ENCODE assay signal across 8 cellular contexts in genomic region chr19:4970558-4971423, GRCh38. TPM values are rescaled to one million over a fixed set of nuclear protein-coding genes. Genes with fewer than 3 reads are reported as not detected.
DNase-seq lines count a peak whose midpoint lies in the region; ATAC-seq and TF ChIP-seq lines count a peak whose summit lies in the region.

No MANE protein-coding gene starts in this region.

- H3K4me1 ChIP-seq in heart left ventricle, result peaks cover 0 to 64% (median 45%) of the 10 kb centered on the region in 12 donors
- H3K4me1 ChIP-seq in sigmoid colon, result peaks cover 0 to 66% (median 56%) of the 10 kb centered on the region in 4 donors

- CTCF ChIA-PET in activated CD8-positive, alpha-beta memory T cell treated with anti-CD3 and anti-CD28 coated beads, Interleukin-2, amount 10 ng/mL, durations not matched to agents 7 days and 5 days (lab: Charles Lee), result interaction anchor here (0.8 to 3.5 kb wide), 4 partner anchors 31 to 161 kb away, joined by 3 to 17 read pairs (median 6); no protein-coding TSS in a partner anchor

- H3K36me3 ChIP-seq in WERI-Rb-1, result no peaks in the 10 kb centered on the region; the same call in 1 of the 2 replicates
- no peaks in the 10 kb centered on the region for H3K36me3 ChIP-seq in heart left ventricle
- H3K36me3 ChIP-seq in sigmoid colon, result no peaks in the 10 kb centered on the region

- TF ChIP-seq EP300 in sigmoid colon (IDR thresholded peaks at IDR 0.05), result no peak

- H3K9me3 ChIP-seq in WERI-Rb-1 (ENCODE audit: severe bottlenecking) (no peaks in the 10 kb centered on the region), heart left ventricle (no peaks in the 10 kb centered on the region), sigmoid colon (no peaks in the 10 kb centered on the region)

- H3K27ac Mint-ChIP-seq in activated CD8-positive, alpha-beta memory T cell treated with anti-CD3 and anti-CD28 coated beads, Interleukin-2, amount 10 ng/mL, durations not matched to agents 7 days and 5 days, result no peak overlapping the region

- H3K27me3 ChIP-seq in WERI-Rb-1 (ENCODE audit: insufficient read depth, low read depth, severe bottlenecking) (no peaks in the 10 kb centered on the region), heart left ventricle (no peaks in the 10 kb centered on the region), sigmoid colon (no peaks in the 10 kb centered on the region)

- DNase-seq in activated CD8-positive, alpha-beta memory T cell treated with anti-CD3 and anti-CD28 coated beads, Interleukin-2, amount 10 ng/mL, durations not matched to agents 7 days and 5 days, result no peak
- DNase-seq in activated CD8-positive, alpha-beta memory T cell treated with anti-CD3 and anti-CD28 coated beads, Interleukin-2, amount 50 U/mL, for 48 hours, result no peak
- DNase-seq in WERI-Rb-1 (peak; percentile 71), heart left ventricle (peak in 1 of 5 donors; percentile 68), sigmoid colon (peak; percentile 76), germinal center (ENCODE audit: low spot score) (no peak), islet precursor cell (no peak)

- WGBS in heart left ventricle, 4 donors, result 9 to 15% (median 12%) methylated on average over 27 to 31 of the region's 31 CpGs
- 5 to 28% methylated on average over 31 of the region's 31 CpGs for WGBS in sigmoid colon, 2 donors

- peak overlapping the region; percentile 87 for H3K4me3 Mint-ChIP-seq in activated CD8-positive, alpha-beta memory T cell treated with anti-CD3 and anti-CD28 coated beads, Interleukin-2, amount 10 ng/mL, durations not matched to agents 7 days and 5 days

- H3K27me3 Mint-ChIP-seq in activated CD8-positive, alpha-beta memory T cell treated with anti-CD3 and anti-CD28 coated beads, Interleukin-2, amount 10 ng/mL, durations not matched to agents 7 days and 5 days, result no peaks in the 10 kb centered on the region

- TF ChIP-seq POLR2A in heart left ventricle (IDR thresholded peaks at IDR 0.05) (no peak), sigmoid colon (IDR thresholded peaks at IDR 0.05) (no peak)

- peaks cover 4% of the 10 kb centered on the region for H3K36me3 Mint-ChIP-seq in activated CD8-positive, alpha-beta memory T cell treated with anti-CD3 and anti-CD28 coated beads, Interleukin-2, amount 10 ng/mL, durations not matched to agents 7 days and 5 days

- H3K9me3 Mint-ChIP-seq in activated CD8-positive, alpha-beta memory T cell treated with anti-CD3 and anti-CD28 coated beads, Interleukin-2, amount 10 ng/mL, durations not matched to agents 7 days and 5 days (ENCODE audit: low read depth), result no peaks in the 10 kb centered on the region

- peak overlapping the region; percentile 74 for H3K27ac ChIP-seq in WERI-Rb-1
- peak overlapping the region; percentile 2 to 87 (median 65) for H3K27ac ChIP-seq in heart left ventricle
- H3K27ac ChIP-seq in sigmoid colon, result peak overlapping the region; percentile 66 to 80 (median 70)

- H3K4me1 Mint-ChIP-seq in activated CD8-positive, alpha-beta memory T cell treated with anti-CD3 and anti-CD28 coated beads, Interleukin-2, amount 10 ng/mL, durations not matched to agents 7 days and 5 days, result peaks cover 42% of the 10 kb centered on the region

- intact Hi-C loops in heart left ventricle (cut with DNase I) (loop anchor here in 8 of 10 donors (2.0 to 10.0 kb wide), 5 partner anchors 47 to 62 kb away; no protein-coding TSS in a partner anchor), sigmoid colon (cut with DNase I) (loop anchor here (10.0 kb wide), 2 partner anchors 246 to 1094 kb away; partner anchors contain the start of gene DPP9)

- no peak for ATAC-seq in activated CD8-positive, alpha-beta memory T cell treated with anti-CD3 and anti-CD28 coated beads, Interleukin-2, amount 10 ng/mL, durations not matched to agents 7 days and 5 days
- ATAC-seq in heart left ventricle (peak in 2 of 4 donors; percentile 9 to 10), GM21619 (IDR thresholded peaks at IDR 0.05; ENCODE audit: unreplicated experiment) (no peak)

- TF ChIP-seq CTCF in WERI-Rb-1 (IDR thresholded peaks at IDR 0.05; ENCODE audit: low read depth, low read length), result no peak
- peak in 2 of 12 donors; percentile 5 to 11 for TF ChIP-seq CTCF in heart left ventricle (IDR thresholded peaks at IDR 0.05)
- no peak for TF ChIP-seq CTCF in sigmoid colon (IDR thresholded peaks at IDR 0.05)

- peak overlapping the region; percentile 85 for H3K4me3 ChIP-seq in WERI-Rb-1 (ENCODE audit: low read depth, low read length)
- peak overlapping the region; percentile 54 to 92 (median 69) for H3K4me3 ChIP-seq in heart left ventricle
- peak overlapping the region; percentile 66 to 85 (median 78) for H3K4me3 ChIP-seq in sigmoid colon

RNA-seq across cellular contexts. Expression of gene KDM4B, which starts 1.9 kb away (rescaled TPM):
- total RNA-seq in activated CD8-positive, alpha-beta memory T cell treated with anti-CD3 and anti-CD28 coated beads, Interleukin-2, amount 10 ng/mL, durations not matched to agents 7 days and 5 days, result 10 to 100 TPM; 31.2 to 42.3 TPM
- total RNA-seq in heart left ventricle (10 to 100 TPM; 21.5 to 36.5 (median 28.1) TPM), sigmoid colon (10 to 100 TPM; 20.7 to 46.5 (median 28.8) TPM)
- polyA plus RNA-seq in heart left ventricle (10 to 100 TPM; 22.6 to 24.3 TPM), sigmoid colon (10 to 100 TPM in 2 of 3 donors, 1 to 10 TPM in 1; 7.2 to 24.0 (median 11.3) TPM)

Comparison
In these comparisons a context has a peak if more than half of its experiments do, and no peak if none do; other contexts are left out.
1. DNase-seq: peak in WERI-Rb-1 (single experiment) and sigmoid colon (single experiment); none in activated CD8-positive, alpha-beta memory T cell treated with anti-CD3 and anti-CD28 coated beads, Interleukin-2, amount 10 ng/mL, durations not matched to agents 7 days and 5 days (single experiment), activated CD8-positive, alpha-beta memory T cell treated with anti-CD3 and anti-CD28 coated beads, Interleukin-2, amount 50 U/mL, for 48 hours (single experiment), germinal center (single experiment) and islet precursor cell (single experiment).
2. Peak in every context shown above with its lines, with median percentiles within 50 percentile points of each other: H3K27ac ChIP-seq and H3K4me3 ChIP-seq.